ENCODE assay signal across 1 cellular context in the genomic region with DNA sequence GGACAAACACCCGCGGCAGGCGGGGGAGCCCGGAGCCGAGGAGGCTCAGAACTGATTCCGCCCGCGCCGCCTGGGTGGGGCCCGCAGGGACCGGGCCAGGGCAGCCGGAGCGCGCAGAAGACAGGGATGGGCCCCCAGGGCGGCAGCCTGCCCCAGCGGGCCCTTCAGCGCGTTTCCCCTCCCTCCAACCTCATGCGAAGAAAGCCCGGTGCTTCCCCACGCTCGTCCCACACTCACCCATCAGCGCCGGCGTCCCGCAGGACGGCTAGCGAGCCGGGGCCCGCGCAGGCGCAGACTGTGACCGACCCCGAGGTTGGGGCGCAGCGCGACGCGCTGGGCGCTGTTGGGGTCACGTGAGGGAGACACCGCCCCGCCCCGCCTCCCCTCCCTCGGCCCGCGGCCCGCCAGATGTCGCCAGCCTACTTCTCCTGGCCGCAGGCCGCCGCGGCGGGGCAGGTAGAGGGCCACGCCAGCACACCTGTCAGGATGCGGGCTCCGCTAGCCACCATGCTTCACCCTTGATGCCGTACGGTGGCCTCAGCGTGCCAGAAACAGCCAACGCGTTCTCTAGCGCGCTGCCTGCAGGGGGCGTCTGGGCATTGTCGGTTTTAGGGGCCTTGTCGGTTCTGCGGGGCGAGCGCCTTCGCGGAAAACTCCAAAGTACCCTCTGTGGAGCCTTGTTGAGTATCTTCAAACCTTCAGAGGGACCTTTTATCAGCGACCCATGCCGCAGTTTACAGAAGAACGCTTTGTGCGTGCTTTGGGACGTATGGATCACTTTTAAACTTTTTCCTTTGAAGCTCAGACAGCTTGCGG.
TF ChIP-seq lines count a peak whose summit lies in the region.

Gene SLC25A51, minus strand, starts transcription at position 297 of the 816 bp plus-strand sequence. CDS start 15,577 bp downstream, outside the sequence.

TF ChIP-seq in K562, 482 proteins besides CTCF, POLR2A, EP300 and RAD21 (continued from another document and continues in another):
- TF ChIP-seq, protein P1, sequence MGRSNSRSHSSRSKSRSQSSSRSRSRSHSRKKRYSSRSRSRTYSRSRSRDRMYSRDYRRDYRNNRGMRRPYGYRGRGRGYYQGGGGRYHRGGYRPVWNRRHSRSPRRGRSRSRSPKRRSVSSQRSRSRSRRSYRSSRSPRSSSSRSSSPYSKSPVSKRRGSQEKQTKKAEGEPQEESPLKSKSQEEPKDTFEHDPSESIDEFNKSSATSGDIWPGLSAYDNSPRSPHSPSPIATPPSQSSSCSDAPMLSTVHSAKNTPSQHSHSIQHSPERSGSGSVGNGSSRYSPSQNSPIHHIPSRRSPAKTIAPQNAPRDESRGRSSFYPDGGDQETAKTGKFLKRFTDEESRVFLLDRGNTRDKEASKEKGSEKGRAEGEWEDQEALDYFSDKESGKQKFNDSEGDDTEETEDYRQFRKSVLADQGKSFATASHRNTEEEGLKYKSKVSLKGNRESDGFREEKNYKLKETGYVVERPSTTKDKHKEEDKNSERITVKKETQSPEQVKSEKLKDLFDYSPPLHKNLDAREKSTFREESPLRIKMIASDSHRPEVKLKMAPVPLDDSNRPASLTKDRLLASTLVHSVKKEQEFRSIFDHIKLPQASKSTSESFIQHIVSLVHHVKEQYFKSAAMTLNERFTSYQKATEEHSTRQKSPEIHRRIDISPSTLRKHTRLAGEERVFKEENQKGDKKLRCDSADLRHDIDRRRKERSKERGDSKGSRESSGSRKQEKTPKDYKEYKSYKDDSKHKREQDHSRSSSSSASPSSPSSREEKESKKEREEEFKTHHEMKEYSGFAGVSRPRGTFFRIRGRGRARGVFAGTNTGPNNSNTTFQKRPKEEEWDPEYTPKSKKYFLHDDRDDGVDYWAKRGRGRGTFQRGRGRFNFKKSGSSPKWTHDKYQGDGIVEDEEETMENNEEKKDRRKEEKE (IDR thresholded peaks at IDR 0.05; ENCODE audit: borderline replicate concordance in 1 of 2, control insufficient read depth in 1 of 2, low read depth in 2 of 2, low read length in 1 of 2), result 0 out of 4 replicates have a peak, but pooled peaks of 1 of the 2 experiments have one; percentile 57
- TF ChIP-seq ZNF668 (CRISPR knock-in tag; IDR thresholded peaks at IDR 0.05) (no peak), SRF (CRISPR knock-in tag; IDR thresholded peaks at IDR 0.05) (peak in 1 of 2 experiments; percentile 43; a peak in 1 of 4 replicates), CLOCK (CRISPR knock-in tag; IDR thresholded peaks at IDR 0.05; ENCODE audit: borderline replicate concordance) (0 out of 2 replicates have a peak, but pooled peaks have one; percentile 74), GABPB1 (CRISPR knock-in tag; IDR thresholded peaks at IDR 0.05) (peak; percentile 85), XRCC3 (IDR thresholded peaks at IDR 0.05) (no peak), NCOA1 (IDR thresholded peaks at IDR 0.05; ENCODE audit: low read depth) (peak; percentile 14; the same call in 1 of the 2 replicates), PHB (CRISPR knock-in tag; IDR thresholded peaks at IDR 0.05) (no peak), HNRNPL (IDR thresholded peaks at IDR 0.05; ENCODE audit: low read depth, low read length) (peak; percentile 65), E2F3 (CRISPR knock-in tag; IDR thresholded peaks at IDR 0.05) (peak; percentile 86), KDM4B (IDR thresholded peaks at IDR 0.05; ENCODE audit: borderline replicate concordance in 2 of 2, low read depth in 1 of 2) (0 out of 4 replicates have a peak, but pooled peaks of 1 of the 2 experiments have one; percentile 85), STAT5B (CRISPR knock-in tag; IDR thresholded peaks at IDR 0.05) (no peak), ZNF280A (IDR thresholded peaks at IDR 0.05; ENCODE audit: low read depth, partially characterized antibody) (no peak), CCAR2 (IDR thresholded peaks at IDR 0.05; ENCODE audit: low read depth, low read length) (no peak), NONO (IDR thresholded peaks at IDR 0.05; ENCODE audit: low read depth in 2 of 2, low read length in 1 of 2) (peak; percentile 45 to 94; a peak in 3 of 4 replicates), EGR1 (conservative IDR thresholded peaks at IDR 0.05) (no peak; the same call in none of the 2 replicates), PHF21A (IDR thresholded peaks at IDR 0.05; ENCODE audit: borderline replicate concordance, low read depth) (peak; percentile 69; the same call in 1 of the 2 replicates), ZNF431 (CRISPR knock-in tag; IDR thresholded peaks at IDR 0.05) (no peak), PTTG1 (tag; IDR thresholded peaks at IDR 0.05; ENCODE audit: low read depth) (no peak), CREBBP (IDR thresholded peaks at IDR 0.05; ENCODE audit: low read depth, low read length) (no peak), SRSF3 (IDR thresholded peaks at IDR 0.05; ENCODE audit: insufficient read depth, low read length) (no peak), ZNF561 (CRISPR knock-in tag; conservative IDR thresholded peaks at IDR 0.05) (no peak), FOXA3 (CRISPR knock-in tag; conservative IDR thresholded peaks at IDR 0.05 in 1 of 2, IDR thresholded peaks at IDR 0.05 in 1 of 2) (no peak), STAT5A (IDR thresholded peaks at IDR 0.05; ENCODE audit: borderline replicate concordance, low read length) (peak; percentile 36; the same call in 1 of the 2 replicates), NRF1 (conservative IDR thresholded peaks at IDR 0.05 in 1 of 2, IDR thresholded peaks at IDR 0.05 in 1 of 2) (peak; percentile 96 to 97), THAP7 (CRISPR knock-in tag; IDR thresholded peaks at IDR 0.05) (peak; percentile 11; the same call in 1 of the 2 replicates), ZNF232 (CRISPR knock-in tag; IDR thresholded peaks at IDR 0.05) (no peak), ETS2 (tag; IDR thresholded peaks at IDR 0.05; ENCODE audit: borderline replicate concordance, poor library complexity, severe bottlenecking) (no peak), THRAP3 (IDR thresholded peaks at IDR 0.05; ENCODE audit: borderline replicate concordance) (no peak), ZNF76 (CRISPR knock-in tag; IDR thresholded peaks at IDR 0.05; ENCODE audit: borderline replicate concordance) (peak; percentile 88), YBX1 (IDR thresholded peaks at IDR 0.05) (no peak), SAFB (IDR thresholded peaks at IDR 0.05; ENCODE audit: borderline replicate concordance, low read depth, low read length) (no peak), PURB (CRISPR knock-in tag; IDR thresholded peaks at IDR 0.05; ENCODE audit: low read depth) (no peak), GABPB2 (CRISPR knock-in tag; conservative IDR thresholded peaks at IDR 0.05) (no peak), HNRNPLL (IDR thresholded peaks at IDR 0.05; ENCODE audit: low read depth, low read length, poor library complexity, severe bottlenecking) (no peak), JUNB (CRISPR knock-in tag; conservative IDR thresholded peaks at IDR 0.05) (no peak), ZNF785 (CRISPR knock-in tag; IDR thresholded peaks at IDR 0.05) (no peak), ZNF696 (CRISPR knock-in tag; conservative IDR thresholded peaks at IDR 0.05) (no peak), ZNF639 (CRISPR knock-in tag; conservative IDR thresholded peaks at IDR 0.05 in 1 of 2, IDR thresholded peaks at IDR 0.05 in 1 of 2) (peak in 1 of 2 experiments; percentile 79; a peak in 2 of 4 replicates), BRD9 (IDR thresholded peaks at IDR 0.05; ENCODE audit: low read depth, partially characterized antibody) (peak; percentile 73), ZNF436 (CRISPR knock-in tag; IDR thresholded peaks at IDR 0.05) (no peak), U2AF1 (optimal IDR thresholded peaks at IDR 0.05; ENCODE audit: low read depth, low read length) (peak; percentile 90), CBX2 (IDR thresholded peaks at IDR 0.05; ENCODE audit: insufficient read depth, low read length, poor library complexity, severe bottlenecking) (no peak)
- TF ChIP-seq, protein P2, sequence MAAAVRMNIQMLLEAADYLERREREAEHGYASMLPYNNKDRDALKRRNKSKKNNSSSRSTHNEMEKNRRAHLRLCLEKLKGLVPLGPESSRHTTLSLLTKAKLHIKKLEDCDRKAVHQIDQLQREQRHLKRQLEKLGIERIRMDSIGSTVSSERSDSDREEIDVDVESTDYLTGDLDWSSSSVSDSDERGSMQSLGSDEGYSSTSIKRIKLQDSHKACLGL (CRISPR knock-in tag; IDR thresholded peaks at IDR 0.05; ENCODE audit: borderline replicate concordance, poor library complexity, severe bottlenecking), result peak; percentile 84
- TF ChIP-seq, protein P3, sequence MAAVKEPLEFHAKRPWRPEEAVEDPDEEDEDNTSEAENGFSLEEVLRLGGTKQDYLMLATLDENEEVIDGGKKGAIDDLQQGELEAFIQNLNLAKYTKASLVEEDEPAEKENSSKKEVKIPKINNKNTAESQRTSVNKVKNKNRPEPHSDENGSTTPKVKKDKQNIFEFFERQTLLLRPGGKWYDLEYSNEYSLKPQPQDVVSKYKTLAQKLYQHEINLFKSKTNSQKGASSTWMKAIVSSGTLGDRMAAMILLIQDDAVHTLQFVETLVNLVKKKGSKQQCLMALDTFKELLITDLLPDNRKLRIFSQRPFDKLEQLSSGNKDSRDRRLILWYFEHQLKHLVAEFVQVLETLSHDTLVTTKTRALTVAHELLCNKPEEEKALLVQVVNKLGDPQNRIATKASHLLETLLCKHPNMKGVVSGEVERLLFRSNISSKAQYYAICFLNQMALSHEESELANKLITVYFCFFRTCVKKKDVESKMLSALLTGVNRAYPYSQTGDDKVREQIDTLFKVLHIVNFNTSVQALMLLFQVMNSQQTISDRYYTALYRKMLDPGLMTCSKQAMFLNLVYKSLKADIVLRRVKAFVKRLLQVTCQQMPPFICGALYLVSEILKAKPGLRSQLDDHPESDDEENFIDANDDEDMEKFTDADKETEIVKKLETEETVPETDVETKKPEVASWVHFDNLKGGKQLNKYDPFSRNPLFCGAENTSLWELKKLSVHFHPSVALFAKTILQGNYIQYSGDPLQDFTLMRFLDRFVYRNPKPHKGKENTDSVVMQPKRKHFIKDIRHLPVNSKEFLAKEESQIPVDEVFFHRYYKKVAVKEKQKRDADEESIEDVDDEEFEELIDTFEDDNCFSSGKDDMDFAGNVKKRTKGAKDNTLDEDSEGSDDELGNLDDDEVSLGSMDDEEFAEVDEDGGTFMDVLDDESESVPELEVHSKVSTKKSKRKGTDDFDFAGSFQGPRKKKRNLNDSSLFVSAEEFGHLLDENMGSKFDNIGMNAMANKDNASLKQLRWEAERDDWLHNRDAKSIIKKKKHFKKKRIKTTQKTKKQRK (IDR thresholded peaks at IDR 0.05; ENCODE audit: borderline replicate concordance, low read depth, low read length), result no peak
- TF ChIP-seq, protein P4, sequence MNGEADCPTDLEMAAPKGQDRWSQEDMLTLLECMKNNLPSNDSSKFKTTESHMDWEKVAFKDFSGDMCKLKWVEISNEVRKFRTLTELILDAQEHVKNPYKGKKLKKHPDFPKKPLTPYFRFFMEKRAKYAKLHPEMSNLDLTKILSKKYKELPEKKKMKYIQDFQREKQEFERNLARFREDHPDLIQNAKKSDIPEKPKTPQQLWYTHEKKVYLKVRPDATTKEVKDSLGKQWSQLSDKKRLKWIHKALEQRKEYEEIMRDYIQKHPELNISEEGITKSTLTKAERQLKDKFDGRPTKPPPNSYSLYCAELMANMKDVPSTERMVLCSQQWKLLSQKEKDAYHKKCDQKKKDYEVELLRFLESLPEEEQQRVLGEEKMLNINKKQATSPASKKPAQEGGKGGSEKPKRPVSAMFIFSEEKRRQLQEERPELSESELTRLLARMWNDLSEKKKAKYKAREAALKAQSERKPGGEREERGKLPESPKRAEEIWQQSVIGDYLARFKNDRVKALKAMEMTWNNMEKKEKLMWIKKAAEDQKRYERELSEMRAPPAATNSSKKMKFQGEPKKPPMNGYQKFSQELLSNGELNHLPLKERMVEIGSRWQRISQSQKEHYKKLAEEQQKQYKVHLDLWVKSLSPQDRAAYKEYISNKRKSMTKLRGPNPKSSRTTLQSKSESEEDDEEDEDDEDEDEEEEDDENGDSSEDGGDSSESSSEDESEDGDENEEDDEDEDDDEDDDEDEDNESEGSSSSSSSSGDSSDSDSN (IDR thresholded peaks at IDR 0.05; ENCODE audit: borderline replicate concordance in 1 of 2, low read depth in 2 of 2, low read length in 2 of 2), result peak in 1 of 2 experiments; percentile 98; a peak in 2 of 4 replicates
